In the genomic region with DNA sequence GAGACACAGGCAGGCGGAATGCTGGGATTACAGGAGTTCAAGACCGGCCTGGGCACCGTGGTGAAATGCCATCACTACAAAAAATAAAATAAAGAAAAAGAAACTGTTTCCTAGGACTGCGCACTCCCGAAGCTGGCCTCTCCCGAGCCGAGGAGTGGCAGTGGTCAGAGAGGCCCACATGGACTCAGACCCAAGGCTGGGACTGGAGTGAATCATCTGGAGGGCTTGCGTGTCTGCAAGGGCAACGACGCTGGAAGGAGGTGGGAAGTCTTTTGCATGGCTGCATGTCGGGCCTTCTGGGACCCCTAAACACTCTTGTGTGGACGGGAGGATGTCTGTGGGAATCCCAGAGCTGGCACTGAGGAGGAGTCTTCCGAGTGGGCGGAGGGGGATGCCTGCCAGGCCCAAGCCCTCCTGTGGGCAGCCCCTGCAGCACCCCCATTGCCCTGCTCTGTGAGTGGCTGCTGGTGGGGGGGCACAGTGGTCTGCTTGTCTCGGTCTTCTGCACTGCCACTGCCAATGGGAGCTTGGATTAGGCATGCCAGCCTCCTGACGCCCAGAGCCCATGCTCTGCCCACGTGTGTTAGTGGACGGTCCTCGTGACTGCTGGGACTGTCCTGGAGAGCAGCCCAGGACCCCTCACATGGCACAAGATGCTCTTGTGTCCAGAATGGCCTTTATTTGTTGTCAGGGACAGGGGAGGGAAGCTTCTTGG, we compare ENCODE assay signal across 17 cellular contexts. TPM values are rescaled to one million over a fixed set of nuclear protein-coding genes. Genes with fewer than 3 reads are reported as not detected.
DNase-seq lines count a peak whose midpoint lies in the region; ATAC-seq and TF ChIP-seq lines count a peak whose summit lies in the region.
"Had no signal": no experiment of that assay in that cellular context is flagged by ENCODE, and none has a peak within 500 bp of the region (broad histone marks: within the 10 kb centered on the region; RNA-seq: fewer than 3 reads in every experiment).

No MANE protein-coding gene starts in this region.

- H3K36me3 ChIP-seq in GM23248 (ENCODE audit: low read depth) (no peaks in the 10 kb centered on the region), neural progenitor cell (no peaks in the 10 kb centered on the region)

- H3K4me3 ChIP-seq in GM23248 = no peak overlapping the region
- H3K4me3 ChIP-seq in neural progenitor cell = no peak overlapping the region

- H3F3A ChIP-seq in GM23248 (ENCODE audit: insufficient read depth) (peaks cover 5% of the 10 kb centered on the region; the same call in 1 of the 2 replicates), neural progenitor cell (ENCODE audit: low read depth) (no peaks in the 10 kb centered on the region)

- 64 to 70% methylated on average over 19 of the region's 19 CpGs for WGBS in GM23248 (ENCODE audit: low coverage in 1 of 2, low lambda C conversion rate in 2 of 2, missing lambda C conversion rate in 2 of 2), 2 experiments

- in situ Hi-C loops in GM23248 (cut with MboI) = no loop called here

- intact Hi-C loops in activated CD4-positive, alpha-beta memory T cell treated with anti-CD3 and anti-CD28 coated beads for 36 hours (cut with micrococcal nuclease) = no loop called here

- H3K27me3 ChIP-seq in GM23248 (replicated peaks; ENCODE audit: insufficient read depth) (no peaks in the 10 kb centered on the region), neural progenitor cell (no peaks in the 10 kb centered on the region)

- no peak for DNase-seq in activated CD4-positive, alpha-beta memory T cell treated with anti-CD3 and anti-CD28 coated beads, Interleukin-2, amount 10 ng/mL, durations not matched to agents 7 days and 5 days
- no peak for DNase-seq in activated CD4-positive, alpha-beta memory T cell treated with anti-CD3 and anti-CD28 coated beads for 36 hours
- DNase-seq in GM23248 (peak; percentile 29), neural progenitor cell (ENCODE audit: low spot score) (no peak), KG1 (lab: John Stamatoyannopoulos, UW) (no peak), NCI-H1092 (lab: John Stamatoyannopoulos, UW) (no peak)
- no peak for DNase-seq in effector memory CD8-positive, alpha-beta T cell
- DNase-seq: activated CD8-positive, alpha-beta memory T cell treated with anti-CD3 and anti-CD28 coated beads, Interleukin-2, amount 50 U/mL, for 48 hours; central memory CD4-positive, alpha-beta T cell; COR-L47; endodermal cell; foreskin melanocyte; GDM1; T-helper 2 cell; trophoblast cell had no signal

- H3K27ac ChIP-seq in GM23248 (no peak overlapping the region), neural progenitor cell (no peak overlapping the region)

- H3K9me3 ChIP-seq in GM23248 (ENCODE audit: low read depth) (no peaks in the 10 kb centered on the region), neural progenitor cell (ENCODE audit: low read depth) (no peaks in the 10 kb centered on the region)

- POLR2A ChIA-PET in activated CD4-positive, alpha-beta memory T cell treated with anti-CD3 and anti-CD28 coated beads, Interleukin-2, amount 10 ng/mL, durations not matched to agents 7 days and 5 days (lab: Charles Lee) = interaction anchor here (0.6 to 1.4 kb wide), 3 partner anchors 12 to 81 kb away, joined by 3 read pairs; a partner anchor contains a TSS
- POLR2A ChIA-PET in activated CD4-positive, alpha-beta memory T cell treated with anti-CD3 and anti-CD28 coated beads for 36 hours (lab: Charles Lee) = no interaction called here

- no peaks in the 10 kb centered on the region for H3K9me2 ChIP-seq in GM23248 (ENCODE audit: insufficient read depth)

- CTCF ChIA-PET in activated CD4-positive, alpha-beta memory T cell treated with anti-CD3 and anti-CD28 coated beads, Interleukin-2, amount 10 ng/mL, durations not matched to agents 7 days and 5 days (lab: Charles Lee) = interaction anchor here (1.2 to 2.3 kb wide), 3 partner anchors 8 to 13 kb away, joined by 3 to 18 read pairs (median 3); a partner anchor contains a TSS
- CTCF ChIA-PET in activated CD4-positive, alpha-beta memory T cell treated with anti-CD3 and anti-CD28 coated beads for 36 hours (lab: Charles Lee) = interaction anchor here (1.5 to 1.9 kb wide), 3 partner anchors 12 to 117 kb away, joined by 3 to 16 read pairs (median 3); no protein-coding TSS in a partner anchor

- H3K27ac Mint-ChIP-seq in activated CD4-positive, alpha-beta memory T cell treated with anti-CD3 and anti-CD28 coated beads, Interleukin-2, amount 10 ng/mL, durations not matched to agents 7 days and 5 days = peak overlapping the region; percentile 64
- no peak overlapping the region for H3K27ac Mint-ChIP-seq in activated CD4-positive, alpha-beta memory T cell treated with anti-CD3 and anti-CD28 coated beads for 36 hours
- H3K27ac Mint-ChIP-seq in effector memory CD8-positive, alpha-beta T cell = peak overlapping the region; percentile 72 to 73
- H3K27ac Mint-ChIP-seq in neural progenitor cell = no peak overlapping the region
- H3K27ac Mint-ChIP-seq: endodermal cell, memory B cell had no signal

- peaks cover 4% of the 10 kb centered on the region; the same call in 1 of the 2 replicates for H3K4me1 ChIP-seq in GM23248 (ENCODE audit: insufficient read depth)
- peaks cover 5% of the 10 kb centered on the region for H3K4me1 ChIP-seq in neural progenitor cell

- H4K20me1 ChIP-seq in GM23248 (ENCODE audit: insufficient read depth) = no peaks in the 10 kb centered on the region; the same call in 1 of the 2 replicates
- peaks cover 27% of the 10 kb centered on the region for H4K20me1 ChIP-seq in neural progenitor cell (ENCODE audit: low read depth)

- no peak for TF ChIP-seq CTCF in neural progenitor cell (IDR thresholded peaks at IDR 0.05)

- ATAC-seq in effector memory CD8-positive, alpha-beta T cell (replicated peaks) = no peak
- no peak for ATAC-seq in HG02678 (IDR thresholded peaks at IDR 0.05; ENCODE audit: unreplicated experiment)

- H3K79me2 ChIP-seq in GM23248 (ENCODE audit: insufficient read depth) = peaks cover 26% of the 10 kb centered on the region
- H3K79me2 ChIP-seq in neural progenitor cell (ENCODE audit: low read depth) = peaks cover 28% of the 10 kb centered on the region

- H3K4me2 ChIP-seq in GM23248 (ENCODE audit: unreplicated experiment) (no peak overlapping the region), neural progenitor cell (no peak overlapping the region)

- H3K4me3 Mint-ChIP-seq in activated CD4-positive, alpha-beta memory T cell treated with anti-CD3 and anti-CD28 coated beads, Interleukin-2, amount 10 ng/mL, durations not matched to agents 7 days and 5 days = no peak overlapping the region
- no peak overlapping the region for H3K4me3 Mint-ChIP-seq in activated CD4-positive, alpha-beta memory T cell treated with anti-CD3 and anti-CD28 coated beads for 36 hours
- peak overlapping the region in 1 of 2 donors; percentile 48 for H3K4me3 Mint-ChIP-seq in effector memory CD8-positive, alpha-beta T cell
- H3K4me3 Mint-ChIP-seq in neural progenitor cell = peak overlapping the region; percentile 70
- H3K4me3 Mint-ChIP-seq: endodermal cell, memory B cell had no signal

- H2AFZ ChIP-seq in GM23248 (no peak overlapping the region), neural progenitor cell (replicated peaks) (no peak overlapping the region)

- H3K4me1 Mint-ChIP-seq in activated CD4-positive, alpha-beta memory T cell treated with anti-CD3 and anti-CD28 coated beads, Interleukin-2, amount 10 ng/mL, durations not matched to agents 7 days and 5 days = peaks cover 26% of the 10 kb centered on the region
- H3K4me1 Mint-ChIP-seq in activated CD4-positive, alpha-beta memory T cell treated with anti-CD3 and anti-CD28 coated beads for 36 hours (ENCODE audit: low read depth) = peaks cover 25% of the 10 kb centered on the region
- peaks cover 22 to 26% of the 10 kb centered on the region in 2 donors for H3K4me1 Mint-ChIP-seq in effector memory CD8-positive, alpha-beta T cell (ENCODE audit: low read depth in 2 of 2)
- H3K4me1 Mint-ChIP-seq in neural progenitor cell = peaks cover 24% of the 10 kb centered on the region

- H3K9me3 Mint-ChIP-seq in activated CD4-positive, alpha-beta memory T cell treated with anti-CD3 and anti-CD28 coated beads, Interleukin-2, amount 10 ng/mL, durations not matched to agents 7 days and 5 days = no peaks in the 10 kb centered on the region
- no peaks in the 10 kb centered on the region for H3K9me3 Mint-ChIP-seq in activated CD4-positive, alpha-beta memory T cell treated with anti-CD3 and anti-CD28 coated beads for 36 hours
- H3K9me3 Mint-ChIP-seq in effector memory CD8-positive, alpha-beta T cell = no peaks in the 10 kb centered on the region
- H3K9me3 Mint-ChIP-seq in neural progenitor cell = no peaks in the 10 kb centered on the region
- H3K9me3 Mint-ChIP-seq: endodermal cell, memory B cell had no signal

- peaks cover 11% of the 10 kb centered on the region for H3K36me3 Mint-ChIP-seq in activated CD4-positive, alpha-beta memory T cell treated with anti-CD3 and anti-CD28 coated beads, Interleukin-2, amount 10 ng/mL, durations not matched to agents 7 days and 5 days (ENCODE audit: low read depth)
- H3K36me3 Mint-ChIP-seq in activated CD4-positive, alpha-beta memory T cell treated with anti-CD3 and anti-CD28 coated beads for 36 hours = peaks cover 2% of the 10 kb centered on the region
- H3K36me3 Mint-ChIP-seq in effector memory CD8-positive, alpha-beta T cell (ENCODE audit: insufficient read depth) = peaks cover 35% of the 10 kb centered on the region
- H3K36me3 Mint-ChIP-seq in neural progenitor cell = peaks cover 2% of the 10 kb centered on the region
- H3K36me3 Mint-ChIP-seq: memory B cell had no signal

- no peaks in the 10 kb centered on the region for H3K27me3 Mint-ChIP-seq in activated CD4-positive, alpha-beta memory T cell treated with anti-CD3 and anti-CD28 coated beads, Interleukin-2, amount 10 ng/mL, durations not matched to agents 7 days and 5 days
- no peaks in the 10 kb centered on the region for H3K27me3 Mint-ChIP-seq in activated CD4-positive, alpha-beta memory T cell treated with anti-CD3 and anti-CD28 coated beads for 36 hours
- H3K27me3 Mint-ChIP-seq in effector memory CD8-positive, alpha-beta T cell = no peaks in the 10 kb centered on the region
- H3K27me3 Mint-ChIP-seq in neural progenitor cell (ENCODE audit: insufficient read depth, low read depth) = peaks cover 2% of the 10 kb centered on the region
- H3K27me3 Mint-ChIP-seq: memory B cell had no signal

- H3K9ac ChIP-seq in GM23248 (no peak overlapping the region), neural progenitor cell (no peak overlapping the region)

RNA-seq across cellular contexts. Expression of a gene that starts 1.8 kb away (rescaled TPM):
- total RNA-seq in activated CD4-positive, alpha-beta memory T cell treated with anti-CD3 and anti-CD28 coated beads, Interleukin-2, amount 10 ng/mL, durations not matched to agents 7 days and 5 days = 10 to 100 TPM; 50.5 to 51.1 TPM
- 10 to 100 TPM; 42.8 to 44.1 TPM for total RNA-seq in activated CD4-positive, alpha-beta memory T cell treated with anti-CD3 and anti-CD28 coated beads for 36 hours
- total RNA-seq in GM23248 (2014; rRNA removed; shearing (Covaris generic)) = 32.2 and 38.3 TPM in 2 replicates
- 27.5 and 31.1 TPM in 2 replicates for polyA plus RNA-seq in GM23248 (2016; fragmentation: Nextera tagmentation; extraction: Ambion mirVana)
- total RNA-seq in neural progenitor cell (ENCODE audit: low replicate concordance) = 50.4 and 67.5 TPM in 2 replicates

RNA-seq across cellular contexts. Expression of a gene that starts 13.2 kb away (rescaled TPM):
- 10 to 100 TPM; 38.2 to 39.2 TPM for total RNA-seq in activated CD4-positive, alpha-beta memory T cell treated with anti-CD3 and anti-CD28 coated beads, Interleukin-2, amount 10 ng/mL, durations not matched to agents 7 days and 5 days
- 10 to 100 TPM; 61.5 to 61.6 TPM for total RNA-seq in activated CD4-positive, alpha-beta memory T cell treated with anti-CD3 and anti-CD28 coated beads for 36 hours
- total RNA-seq in GM23248 (2014; rRNA removed; shearing (Covaris generic)) = 72.3 and 91.9 TPM in 2 replicates
- polyA plus RNA-seq in GM23248 (2016; fragmentation: Nextera tagmentation; extraction: Ambion mirVana) = 202 and 215 TPM in 2 replicates
- 56.6 and 62.9 TPM in 2 replicates for total RNA-seq in neural progenitor cell (ENCODE audit: low replicate concordance)

Comparison
In these comparisons a context has a peak if more than half of its experiments do, and no peak if none do; other contexts are left out.
1. H3K27ac Mint-ChIP-seq: peak in activated CD4-positive, alpha-beta memory T cell treated with anti-CD3 and anti-CD28 coated beads, Interleukin-2, amount 10 ng/mL, durations not matched to agents 7 days and 5 days (single experiment) and effector memory CD8-positive, alpha-beta T cell (2 of 2); none in activated CD4-positive, alpha-beta memory T cell treated with anti-CD3 and anti-CD28 coated beads for 36 hours (single experiment) and neural progenitor cell (single experiment).